ENCODE assay signal across 23 cellular contexts in genomic region chr10:6064119-6064518, GRCh38. TPM values are rescaled to one million over a fixed set of nuclear protein-coding genes. Genes with fewer than 3 reads are reported as not detected.
DNase-seq lines count a peak whose midpoint lies in the region; ATAC-seq lines count a peak whose summit lies in the region.
"Had no signal": no experiment of that assay in that cellular context is flagged by ENCODE, and none has a peak within 500 bp of the region (broad histone marks: within the 10 kb centered on the region; RNA-seq: fewer than 3 reads in every experiment).

No MANE protein-coding gene starts in this region.

- H3K9ac ChIP-seq in trophoblast cell (ENCODE audit: low read length) = no peak overlapping the region

- H3K27me3 ChIP-seq in trophoblast cell (ENCODE audit: insufficient read depth, low read length) = no peaks in the 10 kb centered on the region

- peaks cover 76% of the 10 kb centered on the region for H3K4me1 Mint-ChIP-seq in activated CD4-positive, alpha-beta T cell treated with anti-CD3 and anti-CD28 coated beads, Interleukin-2, amount 10 ng/mL, durations not matched to agents 7 days and 5 days
- H3K4me1 Mint-ChIP-seq in activated naive CD8-positive, alpha-beta T cell treated with anti-CD3 and anti-CD28 coated beads, Interleukin-2, amount 10 ng/mL, durations not matched to agents 7 days and 5 days = peaks cover 67% of the 10 kb centered on the region
- H3K4me1 Mint-ChIP-seq in activated naive CD8-positive, alpha-beta T cell treated with anti-CD3 and anti-CD28 coated beads for 36 hours = peaks cover 56% of the 10 kb centered on the region
- peaks cover 32% of the 10 kb centered on the region for H3K4me1 Mint-ChIP-seq in activated T-helper 17 cell treated with anti-CD3 and anti-CD28 coated beads, Interleukin-2, amount 50 U/mL, for 72 hours
- peaks cover 65% of the 10 kb centered on the region for H3K4me1 Mint-ChIP-seq in stimulated activated effector memory CD8-positive, alpha-beta T cell treated with anti-CD3 and anti-CD28 coated beads, Interleukin-12 subunit alpha, Interleukin-12 subunit beta, amount 100 ng/mL, for 72 hours

- no peak overlapping the region for H3K14ac ChIP-seq in trophoblast cell (ENCODE audit: low read length)

- POLR2A ChIA-PET in activated CD4-positive, alpha-beta T cell treated with anti-CD3 and anti-CD28 coated beads, Interleukin-2, amount 10 ng/mL, durations not matched to agents 7 days and 5 days (lab: Charles Lee) = no interaction called here
- POLR2A ChIA-PET in activated naive CD8-positive, alpha-beta T cell treated with anti-CD3 and anti-CD28 coated beads, Interleukin-2, amount 10 ng/mL, durations not matched to agents 7 days and 5 days (lab: Charles Lee) = interaction anchor here (0.8 to 0.9 kb wide), 2 partner anchors 13 to 18 kb away, joined by 3 to 4 read pairs; no protein-coding TSS in a partner anchor

- H3K18ac ChIP-seq in trophoblast cell (ENCODE audit: low read length) = no peak overlapping the region

- H4K91ac ChIP-seq in trophoblast cell (ENCODE audit: low read depth, low read length) = no peak overlapping the region

- DNase-seq in activated CD4-positive, alpha-beta T cell treated with anti-CD3 and anti-CD28 coated beads, Interleukin-2, amount 10 ng/mL, durations not matched to agents 7 days and 5 days = peak; percentile 5
- no peak for DNase-seq in activated CD4-positive, alpha-beta T cell treated with anti-CD3 and anti-CD28 coated beads for 4 hours
- no peak for DNase-seq in activated naive CD8-positive, alpha-beta T cell treated with anti-CD3 and anti-CD28 coated beads, Interleukin-2, amount 10 ng/mL, durations not matched to agents 7 days and 5 days
- DNase-seq in activated naive CD8-positive, alpha-beta T cell treated with anti-CD3 and anti-CD28 coated beads for 36 hours = no peak
- DNase-seq in stimulated activated effector memory CD8-positive, alpha-beta T cell treated with anti-CD3 and anti-CD28 coated beads, Interleukin-12 subunit alpha, Interleukin-12 subunit beta, amount 100 ng/mL, for 72 hours (ENCODE audit: low spot score in 2 of 2) = peak in 1 of 2 donors; percentile 46
- no peak for DNase-seq in NCI-H2029 treated with DMSO at 0.1 percent for 48 hours (lab: John Stamatoyannopoulos, UW)
- no peak for DNase-seq in trophoblast cell
- DNase-seq: COR-L47; GF-D8; GOT3; MV-4-11; NCI-H1417; NCI-H187 treated with DMSO at 0.1 percent for 48 hours; NCI-H2171; NCI-H446; NK-92 treated with Interleukin-12 subunit alpha and Interleukin-12 subunit beta, amount 100 ng/mL, for 24 hours; OCI-M1 had no signal

- no peak overlapping the region for H2BK5ac ChIP-seq in trophoblast cell (ENCODE audit: low read depth, low read length, poor library complexity)

- no peaks in the 10 kb centered on the region for H3K79me1 ChIP-seq in trophoblast cell (ENCODE audit: low read length)

- H3K36me3 ChIP-seq in trophoblast cell (ENCODE audit: control insufficient read depth in 1 of 2, insufficient read depth in 2 of 2, low read length in 2 of 2) = no peaks in the 10 kb centered on the region

- no peaks in the 10 kb centered on the region for H3K9me3 Mint-ChIP-seq in activated CD4-positive, alpha-beta T cell treated with anti-CD3 and anti-CD28 coated beads, Interleukin-2, amount 10 ng/mL, durations not matched to agents 7 days and 5 days
- no peaks in the 10 kb centered on the region for H3K9me3 Mint-ChIP-seq in activated naive CD8-positive, alpha-beta T cell treated with anti-CD3 and anti-CD28 coated beads, Interleukin-2, amount 10 ng/mL, durations not matched to agents 7 days and 5 days
- peaks cover 3% of the 10 kb centered on the region for H3K9me3 Mint-ChIP-seq in activated naive CD8-positive, alpha-beta T cell treated with anti-CD3 and anti-CD28 coated beads for 36 hours
- no peaks in the 10 kb centered on the region for H3K9me3 Mint-ChIP-seq in activated T-helper 17 cell treated with anti-CD3 and anti-CD28 coated beads, Interleukin-2, amount 50 U/mL, for 72 hours
- H3K9me3 Mint-ChIP-seq in stimulated activated effector memory CD8-positive, alpha-beta T cell treated with anti-CD3 and anti-CD28 coated beads, Interleukin-12 subunit alpha, Interleukin-12 subunit beta, amount 100 ng/mL, for 72 hours = no peaks in the 10 kb centered on the region

- no peaks in the 10 kb centered on the region for H3K4me1 ChIP-seq in trophoblast cell (ENCODE audit: control insufficient read depth in 1 of 2, insufficient read depth in 2 of 2, low read length in 2 of 2)
- H3K4me1 ChIP-seq: A549 had no signal

- H2BK120ac ChIP-seq in trophoblast cell (ENCODE audit: insufficient read depth, low read length, poor library complexity) = no peak overlapping the region

- no peak overlapping the region for H2AFZ ChIP-seq in trophoblast cell (ENCODE audit: insufficient read depth, low read length, poor library complexity)

- no peak overlapping the region for H3K4me3 Mint-ChIP-seq in activated CD4-positive, alpha-beta T cell treated with anti-CD3 and anti-CD28 coated beads, Interleukin-2, amount 10 ng/mL, durations not matched to agents 7 days and 5 days
- no peak overlapping the region for H3K4me3 Mint-ChIP-seq in activated naive CD8-positive, alpha-beta T cell treated with anti-CD3 and anti-CD28 coated beads, Interleukin-2, amount 10 ng/mL, durations not matched to agents 7 days and 5 days
- no peak overlapping the region for H3K4me3 Mint-ChIP-seq in activated naive CD8-positive, alpha-beta T cell treated with anti-CD3 and anti-CD28 coated beads for 36 hours
- H3K4me3 Mint-ChIP-seq in activated T-helper 17 cell treated with anti-CD3 and anti-CD28 coated beads, Interleukin-2, amount 50 U/mL, for 72 hours = peak overlapping the region; percentile 87
- H3K4me3 Mint-ChIP-seq in stimulated activated effector memory CD8-positive, alpha-beta T cell treated with anti-CD3 and anti-CD28 coated beads, Interleukin-12 subunit alpha, Interleukin-12 subunit beta, amount 100 ng/mL, for 72 hours = peak overlapping the region; percentile 90

- ATAC-seq in activated naive CD8-positive, alpha-beta T cell treated with anti-CD3 and anti-CD28 coated beads, Interleukin-2, amount 10 ng/mL, durations not matched to agents 7 days and 5 days (ENCODE audit: low read depth) = no peak
- ATAC-seq in activated T-helper 17 cell treated with anti-CD3 and anti-CD28 coated beads, Interleukin-2, amount 50 U/mL, for 72 hours (replicated peaks) = no peak
- no peak for ATAC-seq in stimulated activated effector memory CD8-positive, alpha-beta T cell treated with anti-CD3 and anti-CD28 coated beads, Interleukin-12 subunit alpha, Interleukin-12 subunit beta, amount 100 ng/mL, for 72 hours
- ATAC-seq: A549, K562 had no signal

- H3K27me3 Mint-ChIP-seq in activated CD4-positive, alpha-beta T cell treated with anti-CD3 and anti-CD28 coated beads, Interleukin-2, amount 10 ng/mL, durations not matched to agents 7 days and 5 days = no peaks in the 10 kb centered on the region
- no peaks in the 10 kb centered on the region for H3K27me3 Mint-ChIP-seq in activated naive CD8-positive, alpha-beta T cell treated with anti-CD3 and anti-CD28 coated beads, Interleukin-2, amount 10 ng/mL, durations not matched to agents 7 days and 5 days
- H3K27me3 Mint-ChIP-seq in activated naive CD8-positive, alpha-beta T cell treated with anti-CD3 and anti-CD28 coated beads for 36 hours = peaks cover 4% of the 10 kb centered on the region
- H3K27me3 Mint-ChIP-seq in activated T-helper 17 cell treated with anti-CD3 and anti-CD28 coated beads, Interleukin-2, amount 50 U/mL, for 72 hours = no peaks in the 10 kb centered on the region

- WGBS in trophoblast cell (ENCODE audit: extremely low coverage, insufficient coverage, insufficient read length) = no CpG with 5 or more reads among the region's 7 CpGs

- no peak overlapping the region for H4K12ac ChIP-seq in trophoblast cell (ENCODE audit: low read depth, low read length)

- peak overlapping the region; percentile 32 for H3K27ac Mint-ChIP-seq in activated CD4-positive, alpha-beta T cell treated with anti-CD3 and anti-CD28 coated beads, Interleukin-2, amount 10 ng/mL, durations not matched to agents 7 days and 5 days
- peak overlapping the region; percentile 87 for H3K27ac Mint-ChIP-seq in activated naive CD8-positive, alpha-beta T cell treated with anti-CD3 and anti-CD28 coated beads, Interleukin-2, amount 10 ng/mL, durations not matched to agents 7 days and 5 days
- no peak overlapping the region for H3K27ac Mint-ChIP-seq in activated naive CD8-positive, alpha-beta T cell treated with anti-CD3 and anti-CD28 coated beads for 36 hours
- peak overlapping the region; percentile 73 for H3K27ac Mint-ChIP-seq in activated T-helper 17 cell treated with anti-CD3 and anti-CD28 coated beads, Interleukin-2, amount 50 U/mL, for 72 hours
- peak overlapping the region; percentile 90 for H3K27ac Mint-ChIP-seq in stimulated activated effector memory CD8-positive, alpha-beta T cell treated with anti-CD3 and anti-CD28 coated beads, Interleukin-12 subunit alpha, Interleukin-12 subunit beta, amount 100 ng/mL, for 72 hours

- CTCF ChIA-PET in activated CD4-positive, alpha-beta T cell treated with anti-CD3 and anti-CD28 coated beads, Interleukin-2, amount 10 ng/mL, durations not matched to agents 7 days and 5 days (lab: Charles Lee) = interaction anchor here (1.4 to 2.7 kb wide), 2 partner anchors 20 to 22 kb away, joined by 4 to 9 read pairs; no protein-coding TSS in a partner anchor

- H4K8ac ChIP-seq in trophoblast cell (ENCODE audit: low read depth, low read length) = no peak overlapping the region

- no peak overlapping the region for H3K27ac ChIP-seq in trophoblast cell (ENCODE audit: low read depth, low read length)
- H3K27ac ChIP-seq: A549, C4-2B, RWPE1 had no signal

- no peak overlapping the region for H2AK5ac ChIP-seq in trophoblast cell (ENCODE audit: low read length)

- H3K4ac ChIP-seq in trophoblast cell (ENCODE audit: low read depth, low read length) = no peak overlapping the region

- H3K9me3 ChIP-seq in trophoblast cell (ENCODE audit: insufficient read depth, low read depth, low read length) = no peaks in the 10 kb centered on the region
- H3K9me3 ChIP-seq: A549 had no signal

- no peak overlapping the region for H2BK12ac ChIP-seq in trophoblast cell (ENCODE audit: low read length)

- no peak overlapping the region for H3K4me2 ChIP-seq in trophoblast cell (ENCODE audit: low read length)
- H3K4me2 ChIP-seq: A549 had no signal

- no peaks in the 10 kb centered on the region for H3K79me2 ChIP-seq in trophoblast cell (ENCODE audit: control insufficient read depth, insufficient read depth, low read length, poor library complexity)

- no peak overlapping the region for H3K4me3 ChIP-seq in trophoblast cell (ENCODE audit: low read depth, low read length)
- H3K4me3 ChIP-seq: A549, K562 had no signal

- peaks cover 21% of the 10 kb centered on the region for H3K36me3 Mint-ChIP-seq in activated CD4-positive, alpha-beta T cell treated with anti-CD3 and anti-CD28 coated beads, Interleukin-2, amount 10 ng/mL, durations not matched to agents 7 days and 5 days (ENCODE audit: low read depth)
- peaks cover 18% of the 10 kb centered on the region for H3K36me3 Mint-ChIP-seq in activated naive CD8-positive, alpha-beta T cell treated with anti-CD3 and anti-CD28 coated beads, Interleukin-2, amount 10 ng/mL, durations not matched to agents 7 days and 5 days
- peaks cover 36% of the 10 kb centered on the region for H3K36me3 Mint-ChIP-seq in activated naive CD8-positive, alpha-beta T cell treated with anti-CD3 and anti-CD28 coated beads for 36 hours
- H3K36me3 Mint-ChIP-seq in activated T-helper 17 cell treated with anti-CD3 and anti-CD28 coated beads, Interleukin-2, amount 50 U/mL, for 72 hours (ENCODE audit: low read depth) = peaks cover 39% of the 10 kb centered on the region
- H3K36me3 Mint-ChIP-seq in stimulated activated effector memory CD8-positive, alpha-beta T cell treated with anti-CD3 and anti-CD28 coated beads, Interleukin-12 subunit alpha, Interleukin-12 subunit beta, amount 100 ng/mL, for 72 hours = peaks cover 57% of the 10 kb centered on the region

- H3K23ac ChIP-seq in trophoblast cell (ENCODE audit: low read length) = no peak overlapping the region

RNA-seq across cellular contexts. Expression of gene IL2RA, which starts 2.0 kb away (rescaled TPM):
- total RNA-seq in activated CD4-positive, alpha-beta T cell treated with anti-CD3 and anti-CD28 coated beads, Interleukin-2, amount 10 ng/mL, durations not matched to agents 7 days and 5 days = 100 to 1,000 TPM; 124 to 142 TPM
- total RNA-seq in activated naive CD8-positive, alpha-beta T cell treated with anti-CD3 and anti-CD28 coated beads, Interleukin-2, amount 10 ng/mL, durations not matched to agents 7 days and 5 days = 100 to 1,000 TPM; 184 to 201 TPM
- total RNA-seq in activated naive CD8-positive, alpha-beta T cell treated with anti-CD3 and anti-CD28 coated beads for 36 hours = 100 to 1,000 TPM; 680 to 698 TPM
- 1,000 to 10,000 TPM; 1,342 to 1,348 TPM for total RNA-seq in activated T-helper 17 cell treated with anti-CD3 and anti-CD28 coated beads, Interleukin-2, amount 50 U/mL, for 72 hours
- polyA plus RNA-seq in trophoblast cell (2013) = not detected in 2 replicates
- total RNA-seq: Daoy had no signal
- polyA plus RNA-seq: A549, K562 had no signal

RNA-seq across cellular contexts. Expression of gene RBM17, which starts 24.7 kb away (rescaled TPM):
- 100 to 1,000 TPM; 164 to 177 TPM for total RNA-seq in activated CD4-positive, alpha-beta T cell treated with anti-CD3 and anti-CD28 coated beads, Interleukin-2, amount 10 ng/mL, durations not matched to agents 7 days and 5 days
- total RNA-seq in activated naive CD8-positive, alpha-beta T cell treated with anti-CD3 and anti-CD28 coated beads, Interleukin-2, amount 10 ng/mL, durations not matched to agents 7 days and 5 days = 100 to 1,000 TPM; 185 to 200 TPM
- 100 to 1,000 TPM; 337 to 355 TPM for total RNA-seq in activated naive CD8-positive, alpha-beta T cell treated with anti-CD3 and anti-CD28 coated beads for 36 hours
- 100 to 1,000 TPM; 157 to 253 TPM for total RNA-seq in activated T-helper 17 cell treated with anti-CD3 and anti-CD28 coated beads, Interleukin-2, amount 50 U/mL, for 72 hours
- polyA plus RNA-seq in trophoblast cell (2013) = 106 and 108 TPM in 2 replicates

Comparison
In these comparisons a context has a peak if more than half of its experiments do, and no peak if none do; other contexts are left out.
1. H3K4me3 Mint-ChIP-seq: peak in activated T-helper 17 cell treated with anti-CD3 and anti-CD28 coated beads, Interleukin-2, amount 50 U/mL, for 72 hours (single experiment) and stimulated activated effector memory CD8-positive, alpha-beta T cell treated with anti-CD3 and anti-CD28 coated beads, Interleukin-12 subunit alpha, Interleukin-12 subunit beta, amount 100 ng/mL, for 72 hours (single experiment); none in activated CD4-positive, alpha-beta T cell treated with anti-CD3 and anti-CD28 coated beads, Interleukin-2, amount 10 ng/mL, durations not matched to agents 7 days and 5 days (single experiment), activated naive CD8-positive, alpha-beta T cell treated with anti-CD3 and anti-CD28 coated beads, Interleukin-2, amount 10 ng/mL, durations not matched to agents 7 days and 5 days (single experiment) and activated naive CD8-positive, alpha-beta T cell treated with anti-CD3 and anti-CD28 coated beads for 36 hours (single experiment).